Comparison of ENCODE assay signal across 21 cellular contexts in genomic region chr2:120873958-120874357, GRCh38.
DNase-seq lines count a peak whose midpoint lies in the region; ATAC-seq and TF ChIP-seq lines count a peak whose summit lies in the region.
"Had no signal": no experiment of that assay in that cellular context is flagged by ENCODE, and none has a peak within 500 bp of the region (broad histone marks: within the 10 kb centered on the region; RNA-seq: fewer than 3 reads in every experiment).

No MANE protein-coding gene starts in this region.

- peaks cover 88% of the 10 kb centered on the region for H3K79me2 ChIP-seq in neural progenitor cell (ENCODE audit: low read depth)

- H3K27ac Mint-ChIP-seq in neural progenitor cell: peak overlapping the region; percentile 15
- H3K27ac Mint-ChIP-seq: CD14-positive monocyte had no signal

- H3K36me3 ChIP-seq in neural progenitor cell (no peaks in the 10 kb centered on the region), aorta (ENCODE audit: control insufficient read depth in 1 of 2, insufficient read depth in 2 of 2, low read length in 1 of 2) (no peaks in the 10 kb centered on the region)
- H3K36me3 ChIP-seq: MG63, Peyer's patch had no signal

- intact Hi-C loops in Right ventricle myocardium inferior (cut with DNase I): loop anchor here (5.0 kb wide), 1 partner anchor 137 kb away; the partner anchor contains the start of gene GLI2
- intact Hi-C loops in Right ventricle myocardium superior (cut with DNase I): no loop called here
- intact Hi-C loops in left cardiac atrium (cut with DNase I): no loop called here
- intact Hi-C loops in aorta (cut with DNase I): no loop called here
- intact Hi-C loops in head of caudate nucleus (cut with DNase I): no loop called here

- no peak overlapping the region for H2AFZ ChIP-seq in neural progenitor cell (replicated peaks)

- peak overlapping the region; percentile 56 for H3K4me2 ChIP-seq in neural progenitor cell

- no peak overlapping the region for H3K9ac ChIP-seq in neural progenitor cell

- peak; percentile 59 for ATAC-seq in Right ventricle myocardium inferior
- ATAC-seq in Right ventricle myocardium superior (ENCODE audit: poor library complexity): no peak
- peak; percentile 56 to 68 for ATAC-seq in left cardiac atrium
- peak; percentile 49 for ATAC-seq in aorta (ENCODE audit: low FRiP score)
- no peak for ATAC-seq in HG03571 (IDR thresholded peaks at IDR 0.05; ENCODE audit: unreplicated experiment)
- ATAC-seq: HCT116 had no signal

- H3F3A ChIP-seq in neural progenitor cell (ENCODE audit: low read depth): peaks cover 18% of the 10 kb centered on the region

- H3K9me3 ChIP-seq in neural progenitor cell (ENCODE audit: low read depth) (no peaks in the 10 kb centered on the region), aorta (ENCODE audit: control insufficient read depth, low read length) (no peaks in the 10 kb centered on the region)
- H3K9me3 ChIP-seq: MG63, Peyer's patch had no signal

- H3K27me3 Mint-ChIP-seq in neural progenitor cell (ENCODE audit: insufficient read depth, low read depth): peaks cover 5% of the 10 kb centered on the region

- DNase-seq in Right ventricle myocardium inferior (ENCODE audit: missing footprints) (peak; percentile 32), Right ventricle myocardium superior (no peak), left cardiac atrium (no peak), neural progenitor cell (ENCODE audit: low spot score) (no peak), aorta (peak; percentile 59 to 77), DMS79 treated with DMSO at 0.1 percent for 48 hours (lab: John Stamatoyannopoulos, UW) (no peak), head of caudate nucleus (no peak)
- DNase-seq: DND-41, GOT3, Kasumi-1, MG63, NCI-H1092 treated with DMSO at 0.1 percent for 48 hours, NCI-H146, NCI-H2029 treated with DMSO at 0.1 percent for 48 hours, NCI-H2171, NCI-H446 treated with DMSO at 0.1 percent for 48 hours, Peyer's patch had no signal

- peaks cover 76% of the 10 kb centered on the region for H3K4me1 Mint-ChIP-seq in neural progenitor cell
- H3K4me1 Mint-ChIP-seq: CD14-positive monocyte had no signal

- peaks cover 97% of the 10 kb centered on the region for H4K20me1 ChIP-seq in neural progenitor cell (ENCODE audit: low read depth)

- peaks cover 28% of the 10 kb centered on the region for H3K4me1 ChIP-seq in neural progenitor cell
- no peaks in the 10 kb centered on the region for H3K4me1 ChIP-seq in aorta (ENCODE audit: control insufficient read depth in 1 of 2, insufficient read depth in 2 of 2, low read length in 2 of 2)
- H3K4me1 ChIP-seq: Peyer's patch had no signal

- no peaks in the 10 kb centered on the region for H3K9me3 Mint-ChIP-seq in neural progenitor cell

- no peak overlapping the region for H3K4me3 Mint-ChIP-seq in neural progenitor cell
- H3K4me3 Mint-ChIP-seq: CD14-positive monocyte had no signal

- H3K27ac ChIP-seq in neural progenitor cell (no peak overlapping the region), aorta (ENCODE audit: low read depth in 1 of 2, low read length in 2 of 2) (peak overlapping the region in 1 of 2 donors; percentile 4)
- H3K27ac ChIP-seq: 22Rv1, Peyer's patch had no signal

- 8 to 14% methylated on average over 9 of the region's 9 CpGs for WGBS in aorta, 2 donors

- no peak overlapping the region for H3K4me3 ChIP-seq in neural progenitor cell
- H3K4me3 ChIP-seq in aorta (ENCODE audit: low read length in 2 of 2): no peak overlapping the region
- H3K4me3 ChIP-seq: MG63, Peyer's patch had no signal

- no peak for TF ChIP-seq CTCF in neural progenitor cell (IDR thresholded peaks at IDR 0.05)

- H3K27me3 ChIP-seq in neural progenitor cell: no peaks in the 10 kb centered on the region
- no peaks in the 10 kb centered on the region for H3K27me3 ChIP-seq in aorta (ENCODE audit: control insufficient read depth in 1 of 2, insufficient read depth in 2 of 2, low read length in 1 of 2)
- H3K27me3 ChIP-seq: MG63, Peyer's patch had no signal

- H3K36me3 Mint-ChIP-seq in neural progenitor cell: peaks cover 8% of the 10 kb centered on the region
- H3K36me3 Mint-ChIP-seq: CD14-positive monocyte had no signal

Comparison
In these comparisons a context has a peak if more than half of its experiments do, and no peak if none do; other contexts are left out.
1. ATAC-seq: peak in Right ventricle myocardium inferior (single experiment), left cardiac atrium (2 of 2) and aorta (single experiment); none in Right ventricle myocardium superior (single experiment) and HG03571 (single experiment).
2. DNase-seq: peak in Right ventricle myocardium inferior (single experiment) and aorta (2 of 2); none in Right ventricle myocardium superior (single experiment), left cardiac atrium (single experiment), neural progenitor cell (single experiment), DMS79 treated with DMSO at 0.1 percent for 48 hours (single experiment) and head of caudate nucleus (0 of 42).